ENCODE assay signal across 12 cellular contexts in the genomic region with DNA sequence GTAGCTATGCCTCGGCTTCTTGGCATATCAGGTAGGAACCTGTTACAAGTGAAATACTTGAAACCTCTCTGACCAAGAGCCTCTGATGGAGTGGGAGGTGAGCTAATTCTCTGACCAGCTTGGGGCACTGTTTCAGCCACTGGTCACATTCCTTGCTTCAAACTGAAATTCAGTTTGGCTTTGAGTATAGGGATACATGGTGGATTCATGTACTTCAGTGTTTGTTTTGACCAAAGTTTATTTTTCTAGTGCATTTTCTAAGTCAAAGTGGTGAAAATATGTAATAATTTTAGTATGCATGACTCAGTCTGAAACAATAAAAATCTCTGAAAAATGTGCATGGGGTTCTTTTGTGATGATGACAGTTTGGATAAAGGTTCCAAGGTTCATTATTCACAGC. TPM values are rescaled to one million over a fixed set of nuclear protein-coding genes. Genes with fewer than 3 reads are reported as not detected.
A peak's percentile ranks its signal among the peaks of the same experiment; 100 is the strongest.
DNase-seq lines count a peak whose midpoint lies in the region; ATAC-seq, FAIRE-seq and TF ChIP-seq lines count a peak whose summit lies in the region.
"Had no signal": no experiment of that assay in that cellular context is flagged by ENCODE, and none has a peak within 500 bp of the region (broad histone marks: within the 10 kb centered on the region; RNA-seq: fewer than 3 reads in every experiment).

No MANE protein-coding gene starts in this region.

- no peak overlapping the region for H3K27ac ChIP-seq in naive thymus-derived CD4-positive, alpha-beta T cell (ENCODE audit: low read depth, low read length)

- peaks cover 22 to 62% (median 25%) of the 10 kb centered on the region in 5 donors for H3K36me3 Mint-ChIP-seq in naive thymus-derived CD4-positive, alpha-beta T cell

- H3K4me3 Mint-ChIP-seq in naive thymus-derived CD4-positive, alpha-beta T cell = no peak overlapping the region

- H3K36me3 ChIP-seq in BJ (ENCODE audit: control insufficient read depth, insufficient read depth, low read length) (peaks cover 1% of the 10 kb centered on the region), bronchial epithelial cell (ENCODE audit: control insufficient read depth, insufficient read depth, low read length) (peaks cover 7% of the 10 kb centered on the region)
- peaks cover 5 to 91% (median 21%) of the 10 kb centered on the region in 3 experiments for H3K36me3 ChIP-seq in naive thymus-derived CD4-positive, alpha-beta T cell (ENCODE audit: control insufficient read depth in 2 of 3, insufficient read depth in 3 of 3, low read length in 3 of 3)

- POLR2A ChIA-PET in BJ (lab: Charles Lee) = no interaction called here
- POLR2A ChIA-PET in naive thymus-derived CD4-positive, alpha-beta T cell (lab: Charles Lee) = no interaction called here

- no peaks in the 10 kb centered on the region for H3K9me3 Mint-ChIP-seq in naive thymus-derived CD4-positive, alpha-beta T cell

- intact Hi-C loops in naive thymus-derived CD4-positive, alpha-beta T cell (cut with micrococcal nuclease) = no loop called here

- TF ChIP-seq CTCF in BJ (IDR thresholded peaks at IDR 0.05; ENCODE audit: insufficient read depth, low read depth, low read length) = no peak
- TF ChIP-seq CTCF in bronchial epithelial cell (IDR thresholded peaks at IDR 0.05; ENCODE audit: insufficient read depth, low read length, severe bottlenecking) = no peak

- H3K27ac Mint-ChIP-seq in naive thymus-derived CD4-positive, alpha-beta T cell = peak overlapping the region in 8 of 9 donors; percentile 18 to 81 (median 54)

- H3K4me1 Mint-ChIP-seq in naive thymus-derived CD4-positive, alpha-beta T cell = peaks cover 0 to 44% (median 9%) of the 10 kb centered on the region in 7 donors

- CTCF ChIA-PET in BJ (lab: Yijun Ruan, JAX) = interaction anchor here (0.9 to 2.2 kb wide), 3 partner anchors 27 to 116 kb away, joined by 4 to 13 read pairs (median 5); a partner anchor contains a TSS
- CTCF ChIA-PET in naive thymus-derived CD4-positive, alpha-beta T cell (lab: Charles Lee) = interaction anchor here (0.7 kb wide), 1 partner anchor 13 kb away, joined by 3 read pairs; no protein-coding TSS in a partner anchor

- no peak for ATAC-seq in naive thymus-derived CD4-positive, alpha-beta T cell
- ATAC-seq in activated CD4-positive, CD25-positive, alpha-beta regulatory T cell treated with anti-CD3 and anti-CD28 coated beads, Interleukin-2, amount 50 U/mL, for 24 hours = no peak

- DNase-seq in BJ (ENCODE audit: low read depth) (peak; percentile 52), HTR-8/SVneo (ENCODE audit: insufficient read length, low spot score) (no peak), bronchial epithelial cell (ENCODE audit: low read depth) (peak; percentile 10), urothelium cell line (ENCODE audit: low spot score) (no peak)
- DNase-seq in naive thymus-derived CD4-positive, alpha-beta T cell = no peak
- no peak for DNase-seq in activated effector memory CD4-positive, alpha-beta T cell treated with anti-CD3 and anti-CD28 coated beads, Interleukin-2, amount 50 U/mL, for 16 hours
- no peak for DNase-seq in stimulated activated CD4-positive, alpha-beta T cell treated with anti-CD3 and anti-CD28 coated beads, Interleukin-2, amount 100 ng/mL, for 48 hours
- DNase-seq: NCI-H526; occipital lobe; stimulated activated CD4-positive, alpha-beta T cell treated with anti-CD3 and anti-CD28 coated beads, Interleukin-4, amount 100 ng/mL, for 4 hours had no signal

- H3K4me3 ChIP-seq in BJ (ENCODE audit: low read depth, low read length) (no peak overlapping the region), bronchial epithelial cell (ENCODE audit: low read depth, low read length) (no peak overlapping the region)
- no peak overlapping the region for H3K4me3 ChIP-seq in naive thymus-derived CD4-positive, alpha-beta T cell (ENCODE audit: low read length)
- H3K4me3 ChIP-seq: tibial nerve had no signal

- peak; percentile 86 for FAIRE-seq in HTR-8/SVneo (lab: Jason Lieb, UNC)
- FAIRE-seq in bronchial epithelial cell (lab: Jason Lieb, UNC) = no peak
- no peak for FAIRE-seq in urothelium cell line (lab: Jason Lieb, UNC)

- H3K27me3 ChIP-seq in BJ (ENCODE audit: control insufficient read depth, insufficient read depth, low read length) (no peaks in the 10 kb centered on the region), bronchial epithelial cell (ENCODE audit: control insufficient read depth, insufficient read depth, low read length) (no peaks in the 10 kb centered on the region)
- no peaks in the 10 kb centered on the region for H3K27me3 ChIP-seq in naive thymus-derived CD4-positive, alpha-beta T cell (ENCODE audit: control insufficient read depth in 2 of 2, insufficient read depth in 2 of 2, low read length in 2 of 2)
- H3K27me3 ChIP-seq: tibial nerve had no signal

- peaks cover 0 to 7% of the 10 kb centered on the region in 2 donors for H3K4me1 ChIP-seq in naive thymus-derived CD4-positive, alpha-beta T cell (ENCODE audit: control insufficient read depth in 2 of 2, insufficient read depth in 2 of 2, low read length in 2 of 2)

- H3K27me3 Mint-ChIP-seq in naive thymus-derived CD4-positive, alpha-beta T cell = no peaks in the 10 kb centered on the region

- H3K9me3 ChIP-seq in naive thymus-derived CD4-positive, alpha-beta T cell (ENCODE audit: control insufficient read depth in 2 of 3, low read length in 3 of 3) = no peaks in the 10 kb centered on the region
- H3K9me3 ChIP-seq: tibial nerve had no signal

RNA-seq across cellular contexts. Expression of a gene that starts 18.6 kb away (rescaled TPM):
- 9.4 and 13.8 TPM in 2 replicates for polyA plus RNA-seq in BJ (2011; rRNA removed)
- polyA minus RNA-seq in BJ (2011; rRNA and poly(A)+ RNA removed) = 18.0 and 20.6 TPM in 2 replicates
- 9.0 and 12.5 TPM in 2 replicates for total RNA-seq in bronchial epithelial cell
- 10 to 100 TPM; 12.0 to 20.7 (median 17.0) TPM for total RNA-seq in naive thymus-derived CD4-positive, alpha-beta T cell
- 10 to 100 TPM in 1 of 2 donors, 1 to 10 TPM in 1; 8.8 to 14.2 TPM for polyA plus RNA-seq in naive thymus-derived CD4-positive, alpha-beta T cell

RNA-seq across cellular contexts. Expression of a gene that starts 27.6 kb away (rescaled TPM):
- polyA plus RNA-seq in BJ (2011; rRNA removed) = 284 and 333 TPM in 2 replicates
- polyA minus RNA-seq in BJ (2011; rRNA and poly(A)+ RNA removed) = 255 and 406 TPM in 2 replicates
- 82.4 and 107 TPM in 2 replicates for total RNA-seq in bronchial epithelial cell
- 10 to 100 TPM; 59.7 to 85.3 (median 78.9) TPM for total RNA-seq in naive thymus-derived CD4-positive, alpha-beta T cell
- polyA plus RNA-seq in naive thymus-derived CD4-positive, alpha-beta T cell = 100 to 1,000 TPM; 188 to 199 TPM

Comparison
In these comparisons a context has a peak if more than half of its experiments do, and no peak if none do; other contexts are left out.
1. DNase-seq: peak in BJ (single experiment) and bronchial epithelial cell (single experiment); none in HTR-8/SVneo (single experiment), naive thymus-derived CD4-positive, alpha-beta T cell (0 of 9), activated effector memory CD4-positive, alpha-beta T cell treated with anti-CD3 and anti-CD28 coated beads, Interleukin-2, amount 50 U/mL, for 16 hours (single experiment), stimulated activated CD4-positive, alpha-beta T cell treated with anti-CD3 and anti-CD28 coated beads, Interleukin-2, amount 100 ng/mL, for 48 hours (0 of 2) and urothelium cell line (single experiment).